Comparison of ENCODE assay signal across 1 cellular context in genomic region chr1:2494323-2494693, GRCh38.
A peak's percentile ranks its signal among the peaks of the same experiment; 100 is the strongest.
TF ChIP-seq lines count a peak whose summit lies in the region.

No MANE protein-coding gene starts in this region.

TF ChIP-seq in liver, 16 proteins besides CTCF, POLR2A, EP300 and RAD21 (continued from another document):
- TF ChIP-seq REST (IDR thresholded peaks at IDR 0.05): peak; percentile 72
- peak; percentile 30 to 85 for TF ChIP-seq RXRA (IDR thresholded peaks at IDR 0.05)
- peak in 1 of 2 donors; percentile 74 for TF ChIP-seq HNF4A (conservative IDR thresholded peaks at IDR 0.05)
- TF ChIP-seq JUND (IDR thresholded peaks at IDR 0.05): peak in 1 of 2 donors; percentile 50
